Comparison of ENCODE assay signal across 1 cellular context in genomic region chr14:102568115-102568614, GRCh38.
TF ChIP-seq lines count a peak whose summit lies in the region.

No MANE protein-coding gene starts in this region.

TF ChIP-seq in HepG2, 621 proteins besides CTCF, POLR2A, EP300 and RAD21 (continued from another document and continues in another):
- TF ChIP-seq ZUFSP (CRISPR knock-in tag; IDR thresholded peaks at IDR 0.05; ENCODE audit: borderline replicate concordance) (no peak), ZNF503 (CRISPR knock-in tag; IDR thresholded peaks at IDR 0.05) (no peak), ZNF709 (CRISPR knock-in tag; IDR thresholded peaks at IDR 0.05) (no peak), RXRB (CRISPR knock-in tag; IDR thresholded peaks at IDR 0.05; ENCODE audit: borderline replicate concordance) (no peak), CBFB (CRISPR knock-in tag; IDR thresholded peaks at IDR 0.05) (no peak), ZNF468 (CRISPR knock-in tag; IDR thresholded peaks at IDR 0.05) (no peak), ZXDC (CRISPR knock-in tag; IDR thresholded peaks at IDR 0.05) (no peak), ZIK1 (CRISPR knock-in tag; IDR thresholded peaks at IDR 0.05; ENCODE audit: borderline replicate concordance, low read depth) (no peak), ZNF280D (CRISPR knock-in tag; IDR thresholded peaks at IDR 0.05) (no peak), NFKBIZ (CRISPR knock-in tag; IDR thresholded peaks at IDR 0.05) (no peak), AKNA (CRISPR knock-in tag; IDR thresholded peaks at IDR 0.05; ENCODE audit: borderline replicate concordance) (no peak), ZNF160 (CRISPR knock-in tag; IDR thresholded peaks at IDR 0.05) (no peak), FOSL2 (CRISPR knock-in tag; IDR thresholded peaks at IDR 0.05) (peak; percentile 48; the same call in 1 of the 2 replicates), ZNF737 (CRISPR knock-in tag; IDR thresholded peaks at IDR 0.05; ENCODE audit: borderline replicate concordance) (no peak), TRIM24 (CRISPR knock-in tag; IDR thresholded peaks at IDR 0.05) (no peak), HOXA9 (CRISPR knock-in tag; IDR thresholded peaks at IDR 0.05; ENCODE audit: borderline replicate concordance) (no peak), ZNF614 (CRISPR knock-in tag; IDR thresholded peaks at IDR 0.05; ENCODE audit: borderline replicate concordance) (0 out of 2 replicates have a peak, but pooled peaks have one; percentile 40), NKX3-1 (CRISPR knock-in tag; IDR thresholded peaks at IDR 0.05) (no peak), TFAP4 (IDR thresholded peaks at IDR 0.05; ENCODE audit: borderline replicate concordance, low read depth) (peak; percentile 39; the same call in 1 of the 2 replicates), ZNF383 (CRISPR knock-in tag; IDR thresholded peaks at IDR 0.05; ENCODE audit: borderline replicate concordance) (no peak), FOXM1 (CRISPR knock-in tag; IDR thresholded peaks at IDR 0.05) (no peak), ZFP1 (CRISPR knock-in tag; IDR thresholded peaks at IDR 0.05) (no peak), ETV5 (CRISPR knock-in tag; IDR thresholded peaks at IDR 0.05; ENCODE audit: borderline replicate concordance) (peak; percentile 49; the same call in 1 of the 2 replicates), MYC (CRISPR knock-in tag; IDR thresholded peaks at IDR 0.05; ENCODE audit: borderline replicate concordance) (no peak), ZHX1 (CRISPR knock-in tag; IDR thresholded peaks at IDR 0.05; ENCODE audit: low read depth) (no peak), ZNF263 (CRISPR knock-in tag; IDR thresholded peaks at IDR 0.05) (peak; percentile 85), TOPORS (CRISPR knock-in tag; IDR thresholded peaks at IDR 0.05) (no peak), SP2 (CRISPR knock-in tag; IDR thresholded peaks at IDR 0.05) (no peak), GABPA (IDR thresholded peaks at IDR 0.05; ENCODE audit: low read depth, low read length) (no peak), GABPA (CRISPR knock-in tag; IDR thresholded peaks at IDR 0.05; ENCODE audit: low read depth) (peak; percentile 57), RNF2 (conservative IDR thresholded peaks at IDR 0.05; ENCODE audit: low read depth) (no peak), ZNF562 (CRISPR knock-in tag; IDR thresholded peaks at IDR 0.05; ENCODE audit: borderline replicate concordance) (no peak), DNMT3B (CRISPR knock-in tag; conservative IDR thresholded peaks at IDR 0.05) (0 out of 2 replicates have a peak, but pooled peaks have one; percentile 42), CHD4 (IDR thresholded peaks at IDR 0.05; ENCODE audit: borderline replicate concordance, low read length) (no peak), NR2C2 (CRISPR knock-in tag; IDR thresholded peaks at IDR 0.05; ENCODE audit: borderline replicate concordance) (no peak), ZNF770 (CRISPR knock-in tag; IDR thresholded peaks at IDR 0.05) (no peak), ZBTB3 (CRISPR knock-in tag; IDR thresholded peaks at IDR 0.05; ENCODE audit: borderline replicate concordance, low read depth) (no peak), ETS1 (CRISPR knock-in tag; IDR thresholded peaks at IDR 0.05) (no peak), ZKSCAN8 (CRISPR knock-in tag; IDR thresholded peaks at IDR 0.05; ENCODE audit: borderline replicate concordance) (no peak)
